28 cellular contexts compared by ENCODE assay signal in the genomic region with DNA sequence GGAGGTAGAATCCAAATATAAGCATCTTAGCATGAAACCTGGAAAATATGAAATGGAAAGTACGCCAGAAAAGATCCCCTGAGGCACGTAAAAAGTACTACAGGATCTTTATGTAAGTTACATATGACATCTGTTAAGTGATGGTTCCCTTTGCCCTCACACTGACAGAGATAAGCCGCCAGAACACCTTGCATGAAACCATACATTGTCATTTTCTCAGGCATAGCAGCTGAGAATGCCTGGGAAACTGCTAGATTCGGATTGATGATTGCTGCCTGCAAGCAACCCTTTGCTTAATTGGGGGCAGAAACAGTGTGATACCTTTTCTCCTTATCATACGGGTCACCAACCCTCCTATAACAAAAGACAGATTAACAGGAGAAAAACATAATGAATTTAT.
"Had no signal": no experiment of that assay in that cellular context is flagged by ENCODE, and none has a peak within 500 bp of the region (broad histone marks: within the 10 kb centered on the region; RNA-seq: fewer than 3 reads in every experiment).

No MANE protein-coding gene starts in this region.

- DNase-seq: activated B cell treated with CpG ODN at 0.5 μM for 24 hours; activated CD4-positive, alpha-beta memory T cell treated with anti-CD3 and anti-CD28 coated beads for 36 hours; activated CD4-positive, alpha-beta T cell treated with anti-CD3 and anti-CD28 coated beads for 4 hours; activated CD4-positive, alpha-beta T cell treated with anti-CD3 and anti-CD28 coated beads, Interleukin-2, amount 10 ng/mL, durations not matched to agents 24 days and 14 days; activated CD4-positive, alpha-beta T cell treated with anti-CD3 and anti-CD28 coated beads, Interleukin-2, amount 50 U/mL, for 1 hour; activated CD4-positive, alpha-beta T cell treated with anti-CD3 and anti-CD28 coated beads, Interleukin-2, amount 50 U/mL, for 4 hours; activated CD4-positive, CD25-positive, alpha-beta regulatory T cell treated with anti-CD3 and anti-CD28 coated beads, Interleukin-2, amount 50 U/mL, for 72 hours; activated CD8-positive, alpha-beta memory T cell treated with anti-CD3 and anti-CD28 coated beads, Interleukin-2, amount 50 U/mL, for 4 hours; activated CD8-positive, alpha-beta T cell treated with anti-CD3 and anti-CD28 coated beads for 36 hours; activated gamma-delta T cell; activated naive CD4-positive, alpha-beta T cell treated with anti-CD3 and anti-CD28 coated beads, Interleukin-2, amount 10 ng/mL, durations not matched to agents 7 days and 5 days; activated naive CD4-positive, alpha-beta T cell treated with Interleukin-2 at 50 U/mL for 16 hours; activated naive CD8-positive, alpha-beta T cell treated with anti-CD3 and anti-CD28 coated beads, Interleukin-2, amount 10 ng/mL, durations not matched to agents 7 days and 5 days; activated naive CD8-positive, alpha-beta T cell treated with anti-CD3 and anti-CD28 coated beads, Interleukin-2, amount 50 U/mL, for 24 hours; activated T-cell treated with anti-CD3 and anti-CD28 coated beads for 4 hours; activated T-cell treated with anti-CD3 and anti-CD28 coated beads, Interleukin-2, amount 50 U/mL, for 1 hour; activated T-cell treated with anti-CD3 and anti-CD28 coated beads, Interleukin-2, amount 50 U/mL, for 4 hours; activated T-cell treated with anti-CD3 and anti-CD28 coated beads, Interleukin-2, amount 50 U/mL, for 72 hours; amygdala; anterior cingulate cortex; caudate nucleus; cerebellar nuclear complex; T-helper 2 cell; T-helper 9 cell had no signal

- H3K27me3 ChIP-seq: ascending aorta, cardiac muscle cell had no signal

- ATAC-seq: activated CD8-positive, alpha-beta T cell treated with anti-CD3 and anti-CD28 coated beads for 36 hours; activated naive CD8-positive, alpha-beta T cell treated with anti-CD3 and anti-CD28 coated beads, Interleukin-2, amount 50 U/mL, for 24 hours; activated T-cell treated with anti-CD3 and anti-CD28 coated beads, Interleukin-2, amount 50 U/mL, for 4 hours; activated T-cell treated with anti-CD3 and anti-CD28 coated beads, Interleukin-2, amount 50 U/mL, for 72 hours; activated T-helper 17 cell treated with anti-CD3 and anti-CD28 coated beads, Interleukin-2, amount 50 U/mL, for 72 hours had no signal

- H3K4me1 ChIP-seq: ascending aorta had no signal

- H3K36me3 ChIP-seq: ascending aorta, cardiac muscle cell had no signal

- H3K27ac ChIP-seq: ascending aorta, cardiac muscle cell, VCaP had no signal

- H3K9me3 ChIP-seq: ascending aorta had no signal

- H3K4me3 ChIP-seq: ascending aorta, cardiac muscle cell had no signal
